Comparison of ENCODE assay signal across 8 cellular contexts in the genomic region with DNA sequence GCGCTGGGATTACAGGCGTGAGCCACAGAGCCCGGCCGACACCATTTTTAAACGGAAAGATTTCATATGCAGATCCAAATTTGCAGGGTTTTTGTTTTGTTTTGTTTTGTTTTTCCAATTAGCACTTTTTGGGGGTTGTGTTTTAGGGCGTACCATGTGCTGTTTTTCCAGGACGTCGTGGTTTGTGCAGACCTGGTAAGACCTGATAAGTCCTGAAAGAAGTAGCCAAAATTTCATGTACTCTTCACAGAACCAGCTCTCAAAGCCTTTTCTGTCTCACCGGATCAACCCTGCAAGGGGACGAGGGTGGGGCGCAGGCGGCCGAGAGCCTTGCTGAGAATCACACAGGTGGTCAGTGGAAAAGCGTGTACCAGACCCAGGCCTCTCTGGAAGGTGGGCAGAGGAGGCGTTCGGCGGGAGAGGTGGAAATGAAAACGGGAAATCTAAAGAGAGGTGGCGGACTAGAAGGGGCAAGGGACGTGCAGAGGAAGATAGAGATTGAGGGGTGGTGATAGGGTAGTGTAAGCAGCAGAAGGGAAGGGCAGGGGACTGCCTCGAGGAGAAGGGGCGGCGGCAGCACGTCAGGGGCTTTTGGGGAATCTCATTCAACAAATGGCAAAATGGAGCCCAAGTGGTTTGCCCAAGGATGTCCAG. TPM values are rescaled to one million over a fixed set of nuclear protein-coding genes. Genes with fewer than 3 reads are reported as not detected.
DNase-seq lines count a peak whose midpoint lies in the region; ATAC-seq and TF ChIP-seq lines count a peak whose summit lies in the region.

No MANE protein-coding gene starts in this region.

- H3K4me1 ChIP-seq in esophagus squamous epithelium (peaks cover 16 to 42% (median 18%) of the 10 kb centered on the region in 3 donors), neutrophil (ENCODE audit: control insufficient read depth in 1 of 2, insufficient read depth in 1 of 2, low read depth in 1 of 2, low read length in 1 of 2) (peaks cover 25 to 26% of the 10 kb centered on the region in 2 experiments)

- peak in 4 of 6 experiments; percentile 7 to 54 (median 26) for DNase-seq in stimulated activated naive CD4-positive, alpha-beta T cell (lab: John Stamatoyannopoulos, UW)
- DNase-seq in stimulated activated naive CD4-positive, alpha-beta T cell treated with Interleukin-2 at 50 U/mL for 16 hours (lab: John Stamatoyannopoulos, UW), result no peak
- peak; percentile 1 for DNase-seq in activated CD4-positive, alpha-beta T cell treated with anti-CD3 and anti-CD28 coated beads, Interleukin-2, amount 50 U/mL, for 1 hour
- DNase-seq in esophagus squamous epithelium (lab: John Stamatoyannopoulos, UW) (no peak), DMS 273 (lab: John Stamatoyannopoulos, UW; ENCODE audit: unreplicated experiment) (no peak), dedifferentiated amniotic fluid mesenchymal stem cell (ENCODE audit: extremely low spot score) (no peak)

- H3K27ac ChIP-seq in esophagus squamous epithelium (peak overlapping the region; percentile 93 to 100 (median 98)), neutrophil (peak overlapping the region; percentile 94)

- H3K9me3 ChIP-seq in esophagus squamous epithelium (no peaks in the 10 kb centered on the region), neutrophil (no peaks in the 10 kb centered on the region)

- TF ChIP-seq CTCF in esophagus squamous epithelium (IDR thresholded peaks at IDR 0.05), result no peak
- no peak for TF ChIP-seq CTCF in neutrophil (IDR thresholded peaks at IDR 0.05)

- WGBS in esophagus squamous epithelium, 2 donors, result 17 to 19% methylated on average over 22 to 24 of the region's 24 CpGs

- H3K27me3 ChIP-seq in esophagus squamous epithelium, result no peaks in the 10 kb centered on the region
- no peaks in the 10 kb centered on the region for H3K27me3 ChIP-seq in neutrophil

- TF ChIP-seq POLR2A in esophagus squamous epithelium (IDR thresholded peaks at IDR 0.05), result no peak

- intact Hi-C loops in esophagus squamous epithelium (cut with DNase I), result no loop called here

- no peak for ATAC-seq in GM19351 (IDR thresholded peaks at IDR 0.05; ENCODE audit: unreplicated experiment)

- H3K36me3 ChIP-seq in esophagus squamous epithelium (peaks cover 0 to under 1% (median 0%) of the 10 kb centered on the region in 3 donors), neutrophil (no peaks in the 10 kb centered on the region)

- H3K4me3 ChIP-seq in esophagus squamous epithelium, result peak overlapping the region; percentile 78 to 99 (median 96)
- H3K4me3 ChIP-seq in neutrophil (ENCODE audit: low read depth in 1 of 2, low read length in 1 of 2), result peak overlapping the region; percentile 75 to 99

RNA-seq across cellular contexts. Expression of gene FAF2, which starts 1.2 kb away (rescaled TPM):
- 10 to 100 TPM; 18.5 to 27.0 (median 24.7) TPM for total RNA-seq in esophagus squamous epithelium

RNA-seq across cellular contexts. Expression of gene CLTB, which starts 30.7 kb away (rescaled TPM):
- 100 to 1,000 TPM; 347 to 732 (median 444) TPM for total RNA-seq in esophagus squamous epithelium

RNA-seq across cellular contexts. Expression of gene HIGD2A, which starts 58.5 kb away (rescaled TPM):
- total RNA-seq in esophagus squamous epithelium, result 100 to 1,000 TPM in 2 of 4 donors, 10 to 100 TPM in 2; 77.2 to 122 (median 90.3) TPM

RNA-seq across cellular contexts. Expression of gene NOP16, which starts 58.6 kb away (rescaled TPM):
- 10 to 100 TPM; 19.9 to 38.0 (median 30.9) TPM for total RNA-seq in esophagus squamous epithelium

Comparison
In these comparisons a context has a peak if more than half of its experiments do, and no peak if none do; other contexts are left out.
1. DNase-seq: peak in stimulated activated naive CD4-positive, alpha-beta T cell (4 of 6) and activated CD4-positive, alpha-beta T cell treated with anti-CD3 and anti-CD28 coated beads, Interleukin-2, amount 50 U/mL, for 1 hour (single experiment); none in stimulated activated naive CD4-positive, alpha-beta T cell treated with Interleukin-2 at 50 U/mL for 16 hours (single experiment), esophagus squamous epithelium (single experiment), DMS 273 (single experiment) and dedifferentiated amniotic fluid mesenchymal stem cell (single experiment).